22 cellular contexts compared by ENCODE assay signal in genomic region chr17:51793686-51794085, GRCh38.
"Had no signal": no experiment of that assay in that cellular context is flagged by ENCODE, and none has a peak within 500 bp of the region (broad histone marks: within the 10 kb centered on the region; RNA-seq: fewer than 3 reads in every experiment).

No MANE protein-coding gene starts in this region.

- H3K9me3 Mint-ChIP-seq: activated naive CD4-positive, alpha-beta T cell treated with anti-CD3 and anti-CD28 coated beads for 36 hours; activated naive CD8-positive, alpha-beta T cell treated with anti-CD3 and anti-CD28 coated beads for 36 hours; activated T-helper 1 cell treated with anti-CD3 and anti-CD28 coated beads, Interleukin-12 subunit alpha, Interleukin-12 subunit beta, Interleukin-2, Interleukin-4 antibody, amounts not matched to agents 30 ng/mL and 10 ng/mL and 1 ng/mL, durations not matched to agents 14 hours and 24 hours and 36 hours; natural killer cell treated with Interleukin-12 subunit alpha and Interleukin-12 subunit beta and Interleukin-15 and Interleukin-18, amount 100 ng/mL, for 72 hours; stimulated activated naive B cell treated with anti-CD40 and anti-IgM and Interleukin-4, amounts not matched to agents 10 μg/mL and 1 μg/mL and 100 μg/mL, for 72 hours had no signal

- H3K4me3 Mint-ChIP-seq: activated CD4-positive, alpha-beta T cell treated with anti-CD3 and anti-CD28 coated beads for 36 hours; activated naive CD4-positive, alpha-beta T cell treated with anti-CD3 and anti-CD28 coated beads for 36 hours; activated naive CD8-positive, alpha-beta T cell treated with anti-CD3 and anti-CD28 coated beads for 36 hours; activated T-helper 1 cell treated with anti-CD3 and anti-CD28 coated beads, Interleukin-12 subunit alpha, Interleukin-12 subunit beta, Interleukin-2, Interleukin-4 antibody, amounts not matched to agents 30 ng/mL and 10 ng/mL and 1 ng/mL, durations not matched to agents 14 hours and 24 hours and 36 hours; natural killer cell treated with Interleukin-12 subunit alpha and Interleukin-12 subunit beta and Interleukin-15 and Interleukin-18, amount 100 ng/mL, for 72 hours; stimulated activated naive B cell treated with anti-CD40 and anti-IgM and Interleukin-4, amounts not matched to agents 10 μg/mL and 1 μg/mL and 100 μg/mL, for 72 hours had no signal

- H3K36me3 Mint-ChIP-seq: activated naive CD8-positive, alpha-beta T cell treated with anti-CD3 and anti-CD28 coated beads for 36 hours; natural killer cell treated with Interleukin-12 subunit alpha and Interleukin-12 subunit beta and Interleukin-15 and Interleukin-18, amount 100 ng/mL, for 72 hours; stimulated activated naive B cell treated with anti-CD40 and anti-IgM and Interleukin-4, amounts not matched to agents 10 μg/mL and 1 μg/mL and 100 μg/mL, for 72 hours had no signal

- H3K27ac Mint-ChIP-seq: activated CD4-positive, alpha-beta T cell treated with anti-CD3 and anti-CD28 coated beads for 36 hours; activated naive CD4-positive, alpha-beta T cell treated with anti-CD3 and anti-CD28 coated beads for 36 hours; activated naive CD8-positive, alpha-beta T cell treated with anti-CD3 and anti-CD28 coated beads for 36 hours; activated T-helper 1 cell treated with anti-CD3 and anti-CD28 coated beads, Interleukin-12 subunit alpha, Interleukin-12 subunit beta, Interleukin-2, Interleukin-4 antibody, amounts not matched to agents 30 ng/mL and 10 ng/mL and 1 ng/mL, durations not matched to agents 14 hours and 24 hours and 36 hours; natural killer cell treated with Interleukin-12 subunit alpha and Interleukin-12 subunit beta and Interleukin-15 and Interleukin-18, amount 100 ng/mL, for 72 hours; stimulated activated naive B cell treated with anti-CD40 and anti-IgM and Interleukin-4, amounts not matched to agents 10 μg/mL and 1 μg/mL and 100 μg/mL, for 72 hours had no signal

- H3K4me1 Mint-ChIP-seq: activated CD4-positive, alpha-beta T cell treated with anti-CD3 and anti-CD28 coated beads for 36 hours; activated naive CD8-positive, alpha-beta T cell treated with anti-CD3 and anti-CD28 coated beads for 36 hours; stimulated activated naive B cell treated with anti-CD40 and anti-IgM and Interleukin-4, amounts not matched to agents 10 μg/mL and 1 μg/mL and 100 μg/mL, for 72 hours had no signal

- DNase-seq: activated CD4-positive, alpha-beta T cell treated with anti-CD3 and anti-CD28 coated beads for 36 hours; activated CD4-positive, CD25-positive, alpha-beta regulatory T cell; activated effector memory CD4-positive, alpha-beta T cell treated with anti-CD3 and anti-CD28 coated beads, Interleukin-2, amount 50 U/mL, for 16 hours; activated naive CD4-positive, alpha-beta T cell treated with anti-CD3 and anti-CD28 coated beads for 36 hours; activated naive CD8-positive, alpha-beta T cell treated with anti-CD3 and anti-CD28 coated beads for 36 hours; activated T-cell treated with anti-CD3 and anti-CD28 coated beads, Interleukin-2, amount 50 U/mL, for 1 hour; adrenal gland; aorta; body of pancreas; cortex of kidney; foreskin keratinocyte; left ventricle myocardium inferior; mesendoderm; right cardiac atrium; stimulated activated CD4-positive, alpha-beta T cell treated with anti-CD3 and anti-CD28 coated beads, Interleukin-15, amount 100 ng/mL, for 24 hours; stimulated activated CD4-positive, alpha-beta T cell treated with anti-CD3 and anti-CD28 coated beads, Interleukin-2, amount 100 ng/mL, for 24 hours; stimulated activated naive B cell treated with anti-CD40 and anti-IgM and Interleukin-4, amounts not matched to agents 10 μg/mL and 1 μg/mL and 100 μg/mL, for 72 hours; stomach; thyroid gland; upper lobe of left lung had no signal
